ENCODE assay signal across 16 cellular contexts in genomic region chr1:13227271-13228055, GRCh38. TPM values are rescaled to one million over a fixed set of nuclear protein-coding genes. Genes with fewer than 3 reads are reported as not detected.
DNase-seq lines count a peak whose midpoint lies in the region; ATAC-seq and TF ChIP-seq lines count a peak whose summit lies in the region.
"Not testable (repeated sequence)": the region's sequence is repeated elsewhere in the genome, so short reads cannot be mapped to it uniquely, and the experiment has no call there.
"Had no signal": no experiment of that assay in that cellular context is flagged by ENCODE, and none has a peak within 500 bp of the region (broad histone marks: within the 10 kb centered on the region; RNA-seq: fewer than 3 reads in every experiment).

No MANE protein-coding gene starts in this region.

- not testable (repeated sequence) for H3K36me3 Mint-ChIP-seq in activated CD4-positive, alpha-beta T cell treated with anti-CD3 and anti-CD28 coated beads, Interleukin-2, amount 10 ng/mL, durations not matched to agents 24 days and 14 days (ENCODE audit: low read depth); activated T-helper 2 cell treated with anti-CD3 and anti-CD28 coated beads, Interferon-gamma antibody, Interleukin-2, Interleukin-4, amounts not matched to agents 10 μg/mL and 5 μg/mL and 100 μg/mL, durations not matched to agents 14 hours and 24 hours and 36 hours (ENCODE audit: low read depth); osteocyte (ENCODE audit: unreplicated experiment)

- not testable (repeated sequence) for H3K4me3 ChIP-seq in right lobe of liver, spleen, upper lobe of right lung

- not testable (repeated sequence) for H3K27me3 ChIP-seq in right lobe of liver, upper lobe of right lung
- H3K27me3 ChIP-seq in spleen (replicated peaks in 1 of 7) = peaks cover 0 to 28% (median 0%) of the 10 kb centered on the region in 7 donors

- not testable (repeated sequence) for H3K36me3 ChIP-seq in right lobe of liver, spleen, upper lobe of right lung

- H3K9me3 Mint-ChIP-seq in activated CD4-positive, alpha-beta T cell treated with anti-CD3 and anti-CD28 coated beads, Interleukin-2, amount 10 ng/mL, durations not matched to agents 24 days and 14 days; activated T-helper 2 cell treated with anti-CD3 and anti-CD28 coated beads, Interferon-gamma antibody, Interleukin-2, Interleukin-4, amounts not matched to agents 10 μg/mL and 5 μg/mL and 100 μg/mL, durations not matched to agents 14 hours and 24 hours and 36 hours: not testable (repeated sequence)
- H3K9me3 Mint-ChIP-seq in osteocyte (ENCODE audit: unreplicated experiment) = peaks cover 32% of the 10 kb centered on the region

- H3K27ac ChIP-seq in right lobe of liver, spleen, upper lobe of right lung: not testable (repeated sequence)

- H3K4me3 Mint-ChIP-seq in activated CD4-positive, alpha-beta T cell treated with anti-CD3 and anti-CD28 coated beads, Interleukin-2, amount 10 ng/mL, durations not matched to agents 24 days and 14 days; activated T-helper 2 cell treated with anti-CD3 and anti-CD28 coated beads, Interferon-gamma antibody, Interleukin-2, Interleukin-4, amounts not matched to agents 10 μg/mL and 5 μg/mL and 100 μg/mL, durations not matched to agents 14 hours and 24 hours and 36 hours (ENCODE audit: low read depth); osteocyte (ENCODE audit: unreplicated experiment): not testable (repeated sequence)

- DNase-seq in activated CD4-positive, alpha-beta T cell treated with anti-CD3 and anti-CD28 coated beads, Interleukin-2, amount 10 ng/mL, durations not matched to agents 24 days and 14 days = peak; percentile 35
- DNase-seq in activated T-helper 2 cell treated with anti-CD3 and anti-CD28 coated beads, Interferon-gamma antibody, Interleukin-2, Interleukin-4, amounts not matched to agents 10 μg/mL and 5 μg/mL and 100 μg/mL, durations not matched to agents 14 hours and 24 hours and 36 hours (ENCODE audit: low spot score) = peak; percentile 4
- DNase-seq in Right ventricle myocardium superior (peak; percentile 13), right lobe of liver (peak in 2 of 3 donors; percentile 15 to 22), mucosa of gallbladder (ENCODE audit: low spot score) (peak; percentile 9), osteocyte (ENCODE audit: extremely low spot score, unreplicated experiment) (peak; percentile 65), spleen (peak; percentile 33), upper lobe of right lung (peak; percentile 17)

- H3K9me3 ChIP-seq in right lobe of liver, spleen, upper lobe of right lung: not testable (repeated sequence)

- intact Hi-C loops in activated CD4-positive, alpha-beta T cell treated with anti-CD3 and anti-CD28 coated beads, Interleukin-2, amount 10 ng/mL, durations not matched to agents 24 days and 14 days (cut with micrococcal nuclease); activated T-helper 2 cell treated with anti-CD3 and anti-CD28 coated beads, Interferon-gamma antibody, Interleukin-2, Interleukin-4, amounts not matched to agents 10 μg/mL and 5 μg/mL and 100 μg/mL, durations not matched to agents 14 hours and 24 hours and 36 hours (cut with micrococcal nuclease); Right ventricle myocardium superior (cut with DNase I); right lobe of liver (cut with DNase I); spleen (cut with DNase I; ENCODE audit: low total_unique reads); upper lobe of right lung (cut with DNase I): not testable (repeated sequence)

- not testable (repeated sequence) for TF ChIP-seq CTCF in right lobe of liver (IDR thresholded peaks at IDR 0.05); osteocyte (IDR thresholded peaks at IDR 0.05); spleen (IDR thresholded peaks at IDR 0.05 in 8 of 11, conservative IDR thresholded peaks at IDR 0.05 in 3 of 11); upper lobe of right lung (IDR thresholded peaks at IDR 0.05)

- H3K4me1 ChIP-seq in right lobe of liver, spleen, upper lobe of right lung: not testable (repeated sequence)

- not testable (repeated sequence) for ATAC-seq in Right ventricle myocardium superior (ENCODE audit: poor library complexity); right lobe of liver; upper lobe of right lung

- 76% methylated on average over 8 of the region's 8 CpGs for WGBS in right lobe of liver (ENCODE audit: insufficient coverage, low coverage, low lambda C conversion rate, missing lambda C conversion rate)
- 82 to 90% (median 88%) methylated on average over 8 of the region's 8 CpGs for WGBS in spleen, 5 donors

- not testable (repeated sequence) for H3K4me1 Mint-ChIP-seq in activated CD4-positive, alpha-beta T cell treated with anti-CD3 and anti-CD28 coated beads, Interleukin-2, amount 10 ng/mL, durations not matched to agents 24 days and 14 days; activated T-helper 2 cell treated with anti-CD3 and anti-CD28 coated beads, Interferon-gamma antibody, Interleukin-2, Interleukin-4, amounts not matched to agents 10 μg/mL and 5 μg/mL and 100 μg/mL, durations not matched to agents 14 hours and 24 hours and 36 hours (ENCODE audit: low read depth); osteocyte (ENCODE audit: unreplicated experiment)

- TF ChIP-seq POLR2A in right lobe of liver (IDR thresholded peaks at IDR 0.05); spleen (IDR thresholded peaks at IDR 0.05): not testable (repeated sequence)

- H3K27me3 Mint-ChIP-seq in activated CD4-positive, alpha-beta T cell treated with anti-CD3 and anti-CD28 coated beads, Interleukin-2, amount 10 ng/mL, durations not matched to agents 24 days and 14 days; activated T-helper 2 cell treated with anti-CD3 and anti-CD28 coated beads, Interferon-gamma antibody, Interleukin-2, Interleukin-4, amounts not matched to agents 10 μg/mL and 5 μg/mL and 100 μg/mL, durations not matched to agents 14 hours and 24 hours and 36 hours (ENCODE audit: low read depth); osteocyte (ENCODE audit: unreplicated experiment): not testable (repeated sequence)

- not testable (repeated sequence) for H3K27ac Mint-ChIP-seq in activated CD4-positive, alpha-beta T cell treated with anti-CD3 and anti-CD28 coated beads, Interleukin-2, amount 10 ng/mL, durations not matched to agents 24 days and 14 days; activated T-helper 2 cell treated with anti-CD3 and anti-CD28 coated beads, Interferon-gamma antibody, Interleukin-2, Interleukin-4, amounts not matched to agents 10 μg/mL and 5 μg/mL and 100 μg/mL, durations not matched to agents 14 hours and 24 hours and 36 hours; osteocyte (ENCODE audit: unreplicated experiment)

RNA-seq across cellular contexts. Expression of gene PRAMEF18, which starts 1.5 kb away (rescaled TPM):
- not detected in 2 replicates for total RNA-seq in activated CD4-positive, alpha-beta T cell treated with anti-CD3 and anti-CD28 coated beads, Interleukin-2, amount 10 ng/mL, durations not matched to agents 24 days and 14 days
- not detected in 2 replicates for total RNA-seq in activated T-helper 2 cell treated with anti-CD3 and anti-CD28 coated beads, Interferon-gamma antibody, Interleukin-2, Interleukin-4, amounts not matched to agents 10 μg/mL and 5 μg/mL and 100 μg/mL, durations not matched to agents 14 hours and 24 hours and 36 hours
- not detected for total RNA-seq in Right ventricle myocardium superior
- total RNA-seq in right lobe of liver = not detected
- not detected for total RNA-seq in mucosa of gallbladder
- total RNA-seq in osteocyte = not detected in 2 replicates
- not detected for total RNA-seq in spleen
- polyA plus RNA-seq in spleen = not detected
- not detected for total RNA-seq in upper lobe of right lung
- total RNA-seq: CD4-positive, alpha-beta T cell; CD8-positive, alpha-beta memory T cell; GM12878; GM23248; H1; H7 had no signal
- polyA plus RNA-seq: A549; CD14-positive monocyte; CD8-positive, alpha-beta memory T cell; GM12878; GM23248; H1 had no signal

RNA-seq across cellular contexts. Expression of gene PRAMEF13, which starts 26.3 kb away (rescaled TPM):
- not detected in 2 replicates for total RNA-seq in activated CD4-positive, alpha-beta T cell treated with anti-CD3 and anti-CD28 coated beads, Interleukin-2, amount 10 ng/mL, durations not matched to agents 24 days and 14 days
- not detected in 2 replicates for total RNA-seq in activated T-helper 2 cell treated with anti-CD3 and anti-CD28 coated beads, Interferon-gamma antibody, Interleukin-2, Interleukin-4, amounts not matched to agents 10 μg/mL and 5 μg/mL and 100 μg/mL, durations not matched to agents 14 hours and 24 hours and 36 hours
- total RNA-seq in Right ventricle myocardium superior = not detected
- total RNA-seq in right lobe of liver = not detected
- total RNA-seq in mucosa of gallbladder = not detected
- not detected in 2 replicates for total RNA-seq in osteocyte
- not detected for total RNA-seq in spleen
- polyA plus RNA-seq in spleen = not detected
- total RNA-seq in upper lobe of right lung = not detected
- total RNA-seq: CD4-positive, alpha-beta T cell; CD8-positive, alpha-beta memory T cell; GM12878; GM23248; H1; H7 had no signal
- polyA plus RNA-seq: A549; CD14-positive monocyte; CD8-positive, alpha-beta memory T cell; GM12878; GM23248; H1 had no signal

RNA-seq across cellular contexts. Expression of gene PRAMEF5, which starts 26.5 kb away (rescaled TPM):
- total RNA-seq in activated CD4-positive, alpha-beta T cell treated with anti-CD3 and anti-CD28 coated beads, Interleukin-2, amount 10 ng/mL, durations not matched to agents 24 days and 14 days = not detected in 2 replicates
- not detected in 2 replicates for total RNA-seq in activated T-helper 2 cell treated with anti-CD3 and anti-CD28 coated beads, Interferon-gamma antibody, Interleukin-2, Interleukin-4, amounts not matched to agents 10 μg/mL and 5 μg/mL and 100 μg/mL, durations not matched to agents 14 hours and 24 hours and 36 hours
- not detected for total RNA-seq in Right ventricle myocardium superior
- total RNA-seq in right lobe of liver = not detected
- not detected for total RNA-seq in mucosa of gallbladder
- total RNA-seq in osteocyte = not detected in 2 replicates
- total RNA-seq in spleen = not detected
- polyA plus RNA-seq in spleen = not detected
- total RNA-seq in upper lobe of right lung = not detected
- total RNA-seq: CD4-positive, alpha-beta T cell; CD8-positive, alpha-beta memory T cell; GM12878; GM23248; H1; H7 had no signal
- polyA plus RNA-seq: A549; CD14-positive monocyte; CD8-positive, alpha-beta memory T cell; GM12878; GM23248; H1 had no signal

RNA-seq across cellular contexts. Expression of gene PRAMEF9, which starts 55.8 kb away (rescaled TPM):
- not detected in 2 replicates for total RNA-seq in activated CD4-positive, alpha-beta T cell treated with anti-CD3 and anti-CD28 coated beads, Interleukin-2, amount 10 ng/mL, durations not matched to agents 24 days and 14 days
- total RNA-seq in activated T-helper 2 cell treated with anti-CD3 and anti-CD28 coated beads, Interferon-gamma antibody, Interleukin-2, Interleukin-4, amounts not matched to agents 10 μg/mL and 5 μg/mL and 100 μg/mL, durations not matched to agents 14 hours and 24 hours and 36 hours = not detected in 2 replicates
- total RNA-seq in Right ventricle myocardium superior (not detected), right lobe of liver (not detected), mucosa of gallbladder (not detected), osteocyte (not detected in 2 replicates), spleen (not detected), upper lobe of right lung (not detected)
- polyA plus RNA-seq in spleen = not detected
- total RNA-seq: CD4-positive, alpha-beta T cell; CD8-positive, alpha-beta memory T cell; GM12878; GM23248; H1; H7 had no signal
- polyA plus RNA-seq: A549; CD14-positive monocyte; CD8-positive, alpha-beta memory T cell; GM12878; GM23248; H1 had no signal

RNA-seq across cellular contexts. Expression of gene PRAMEF8, which starts 57.5 kb away (rescaled TPM):
- not detected in 2 replicates for total RNA-seq in activated CD4-positive, alpha-beta T cell treated with anti-CD3 and anti-CD28 coated beads, Interleukin-2, amount 10 ng/mL, durations not matched to agents 24 days and 14 days
- total RNA-seq in activated T-helper 2 cell treated with anti-CD3 and anti-CD28 coated beads, Interferon-gamma antibody, Interleukin-2, Interleukin-4, amounts not matched to agents 10 μg/mL and 5 μg/mL and 100 μg/mL, durations not matched to agents 14 hours and 24 hours and 36 hours = not detected in 2 replicates
- total RNA-seq in Right ventricle myocardium superior = not detected
- under 1 TPM in 1 of 6 experiments, not detected in 5; 0.49 TPM for total RNA-seq in right lobe of liver
- not detected for total RNA-seq in mucosa of gallbladder
- not detected in 2 replicates for total RNA-seq in osteocyte
- total RNA-seq in spleen = not detected
- polyA plus RNA-seq in spleen = not detected
- total RNA-seq in upper lobe of right lung = not detected
- total RNA-seq: CD4-positive, alpha-beta T cell; CD8-positive, alpha-beta memory T cell; GM12878; GM23248; H1; H7 had no signal
- polyA plus RNA-seq: A549; CD14-positive monocyte; CD8-positive, alpha-beta memory T cell; GM12878; GM23248; H1 had no signal

Comparison
In these comparisons a context has a peak if more than half of its experiments do, and no peak if none do; other contexts are left out.
1. DNase-seq: peak in every context shown above with its lines; median percentile 65 in osteocyte; 35 in activated CD4-positive, alpha-beta T cell treated with anti-CD3 and anti-CD28 coated beads, Interleukin-2, amount 10 ng/mL, durations not matched to agents 24 days and 14 days; 33 in spleen; 18 in right lobe of liver; 17 in upper lobe of right lung; 13 in Right ventricle myocardium superior; 9 in mucosa of gallbladder; 4 in activated T-helper 2 cell treated with anti-CD3 and anti-CD28 coated beads, Interferon-gamma antibody, Interleukin-2, Interleukin-4, amounts not matched to agents 10 μg/mL and 5 μg/mL and 100 μg/mL, durations not matched to agents 14 hours and 24 hours and 36 hours.